19 cellular contexts compared by ENCODE assay signal in the genomic region with DNA sequence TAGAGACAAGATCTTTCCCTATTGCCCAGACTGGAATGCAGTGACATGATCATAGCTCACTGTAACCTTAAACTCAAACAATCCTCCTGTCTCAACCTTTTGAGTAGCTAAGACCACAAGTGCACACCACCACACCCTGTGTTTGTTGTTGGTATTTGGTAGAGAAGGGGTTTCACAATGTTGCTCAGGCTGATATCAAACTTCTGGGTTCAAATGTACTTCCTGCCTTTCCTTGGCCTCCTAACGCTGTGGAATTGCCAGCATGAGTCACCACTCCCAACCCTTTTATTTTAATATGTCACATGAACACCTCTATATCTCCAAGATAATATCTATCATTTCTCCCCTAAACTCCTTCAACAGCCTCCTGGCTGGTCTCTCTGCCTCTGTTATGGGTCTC.
"Had no signal": no experiment of that assay in that cellular context is flagged by ENCODE, and none has a peak within 500 bp of the region (broad histone marks: within the 10 kb centered on the region; RNA-seq: fewer than 3 reads in every experiment).

No MANE protein-coding gene starts in this region.

- H3K4me1 ChIP-seq: heart right ventricle, sigmoid colon, upper lobe of right lung had no signal

- H3K27me3 Mint-ChIP-seq: activated CD8-positive, alpha-beta memory T cell treated with anti-CD3 and anti-CD28 coated beads, Interleukin-2, amount 10 ng/mL, durations not matched to agents 7 days and 5 days; activated naive CD8-positive, alpha-beta T cell; activated T-cell treated with anti-CD3 and anti-CD28 coated beads, Interleukin-2, amount 50 U/mL, for 24 hours had no signal

- H3K36me3 ChIP-seq: heart right ventricle, sigmoid colon, upper lobe of right lung had no signal

- H3K9me3 Mint-ChIP-seq: activated T-cell treated with anti-CD3 and anti-CD28 coated beads, Interleukin-2, amount 50 U/mL, for 24 hours had no signal

- H3K36me3 Mint-ChIP-seq: activated CD8-positive, alpha-beta memory T cell treated with anti-CD3 and anti-CD28 coated beads, Interleukin-2, amount 10 ng/mL, durations not matched to agents 7 days and 5 days; activated naive CD8-positive, alpha-beta T cell had no signal

- ATAC-seq: activated CD4-positive, CD25-positive, alpha-beta regulatory T cell treated with anti-CD3 and anti-CD28 coated beads, Interleukin-2, amount 50 U/mL, for 24 hours; activated CD8-positive, alpha-beta memory T cell treated with anti-CD3 and anti-CD28 coated beads, Interleukin-2, amount 10 ng/mL, durations not matched to agents 7 days and 5 days; heart right ventricle; left ventricle myocardium superior; upper lobe of right lung had no signal

- H3K4me1 Mint-ChIP-seq: activated CD8-positive, alpha-beta memory T cell treated with anti-CD3 and anti-CD28 coated beads, Interleukin-2, amount 10 ng/mL, durations not matched to agents 7 days and 5 days had no signal

- H3K27ac ChIP-seq: coronary artery, heart right ventricle, sigmoid colon, upper lobe of right lung had no signal

- H3K27ac Mint-ChIP-seq: activated CD8-positive, alpha-beta memory T cell treated with anti-CD3 and anti-CD28 coated beads, Interleukin-2, amount 10 ng/mL, durations not matched to agents 7 days and 5 days; activated naive CD8-positive, alpha-beta T cell; activated T-cell treated with anti-CD3 and anti-CD28 coated beads, Interleukin-2, amount 50 U/mL, for 24 hours had no signal

- DNase-seq: activated CD4-positive, alpha-beta T cell treated with anti-CD3 and anti-CD28 coated beads, Interleukin-2, amount 50 U/mL, for 48 hours; activated CD8-positive, alpha-beta memory T cell treated with anti-CD3 and anti-CD28 coated beads, Interleukin-2, amount 10 ng/mL, durations not matched to agents 7 days and 5 days; activated effector memory CD4-positive, alpha-beta T cell treated with anti-CD3 and anti-CD28 coated beads, Interleukin-2, amount 50 U/mL, for 16 hours; activated T-cell treated with anti-CD3 and anti-CD28 coated beads, Interleukin-2, amount 50 U/mL, for 24 hours; caudate nucleus; effector memory CD4-positive, alpha-beta T cell; foreskin melanocyte; heart right ventricle; islet precursor cell; left ventricle myocardium superior; sigmoid colon; stimulated activated CD4-positive, alpha-beta T cell treated with anti-CD3 and anti-CD28 coated beads, Interleukin-12 subunit alpha, Interleukin-12 subunit beta, amount 100 ng/mL, for 4 hours; stimulated activated naive CD4-positive, alpha-beta T cell; substantia nigra; T-helper 2 cell; upper lobe of right lung had no signal

- H3K9me3 ChIP-seq: heart right ventricle, sigmoid colon, upper lobe of right lung had no signal

- H3K4me3 Mint-ChIP-seq: activated CD8-positive, alpha-beta memory T cell treated with anti-CD3 and anti-CD28 coated beads, Interleukin-2, amount 10 ng/mL, durations not matched to agents 7 days and 5 days; activated naive CD8-positive, alpha-beta T cell; activated T-cell treated with anti-CD3 and anti-CD28 coated beads, Interleukin-2, amount 50 U/mL, for 24 hours had no signal

- H3K27me3 ChIP-seq: heart right ventricle, sigmoid colon, upper lobe of right lung had no signal

- H3K4me3 ChIP-seq: coronary artery, heart right ventricle, sigmoid colon, upper lobe of right lung had no signal
